Comparison of ENCODE assay signal across 13 cellular contexts in the genomic region with DNA sequence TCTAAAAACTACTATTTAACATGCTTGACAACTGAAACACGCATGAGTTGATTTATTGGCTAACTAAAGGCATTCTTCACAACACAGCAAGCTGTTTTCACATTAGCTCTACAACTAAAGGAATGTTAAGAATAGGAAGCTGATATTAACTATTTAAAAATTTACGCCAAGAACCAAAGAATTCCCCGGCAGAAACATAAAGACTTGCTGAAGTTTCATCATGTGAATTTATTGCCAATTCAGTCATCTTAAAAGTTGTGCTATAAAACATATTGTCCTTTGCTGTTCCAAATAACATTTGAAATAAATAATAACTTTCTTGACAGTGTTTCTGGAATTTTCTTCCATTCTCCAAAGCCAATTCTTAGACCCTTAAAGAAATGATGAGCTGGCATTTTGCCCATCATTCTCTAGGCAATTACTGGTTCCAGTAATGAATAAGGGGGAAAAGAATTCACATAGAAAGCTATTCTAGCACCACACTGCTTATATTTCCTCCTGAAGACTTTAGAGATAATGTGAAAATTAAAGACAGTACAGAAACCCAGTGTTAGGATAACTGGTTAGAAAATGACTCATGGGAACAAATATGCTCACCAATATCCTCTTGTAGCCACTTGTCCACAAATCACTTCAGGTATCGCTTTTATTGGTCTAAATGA.
A peak's percentile ranks its signal among the peaks of the same experiment; 100 is the strongest.
DNase-seq lines count a peak whose midpoint lies in the region; ATAC-seq, FAIRE-seq and TF ChIP-seq lines count a peak whose summit lies in the region.
"Had no signal": no experiment of that assay in that cellular context is flagged by ENCODE, and none has a peak within 500 bp of the region (broad histone marks: within the 10 kb centered on the region; RNA-seq: fewer than 3 reads in every experiment).

No MANE protein-coding gene starts in this region.

- no peak for TF ChIP-seq POLR2A in H1 (IDR thresholded peaks at IDR 0.05; ENCODE audit: control extremely low read depth in 1 of 2, low read depth in 2 of 2, low read length in 2 of 2)

- H4K20me1 ChIP-seq in H1 (replicated peaks in 1 of 2; ENCODE audit: control insufficient read depth in 1 of 2, insufficient read depth in 2 of 2, low read length in 2 of 2) (no peaks in the 10 kb centered on the region), PC-9 (ENCODE audit: insufficient read depth) (peaks cover 7% of the 10 kb centered on the region)

- ATAC-seq in HG02885 (IDR thresholded peaks at IDR 0.05; ENCODE audit: poor library complexity, unreplicated experiment): no peak

- H3K27ac ChIP-seq in H1 (ENCODE audit: low read depth, low read length) (no peak overlapping the region), muscle layer of duodenum (ENCODE audit: low read length) (peak overlapping the region; percentile 26), PC-9 (no peak overlapping the region)

- H4K8ac ChIP-seq in H1 (ENCODE audit: extremely low read depth, insufficient read depth, low read length): no peak overlapping the region

- H2BK5ac ChIP-seq in H1 (ENCODE audit: low read depth, low read length): no peak overlapping the region

- H4K91ac ChIP-seq in H1 (replicated peaks; ENCODE audit: insufficient read length, low read length): no peak overlapping the region

- H3K79me2 ChIP-seq in H1 (ENCODE audit: control insufficient read depth in 1 of 2, insufficient read depth in 2 of 2, low read length in 2 of 2) (peaks cover 0 to 43% of the 10 kb centered on the region in 2 experiments; a peak in 2 of 4 replicates), PC-9 (ENCODE audit: low read depth) (0 out of 2 replicates have a peak, but pooled peaks cover 15% of the 10 kb centered on the region)

- no peak for TF ChIP-seq EP300 in H1 (IDR thresholded peaks at IDR 0.05; ENCODE audit: borderline replicate concordance in 1 of 2, low read depth in 2 of 2, low read length in 2 of 2)

- H3K36me3 ChIP-seq in H1 (ENCODE audit: control insufficient read depth in 2 of 4, insufficient read depth in 4 of 4, low read length in 3 of 4) (no peaks in the 10 kb centered on the region), muscle layer of duodenum (ENCODE audit: control insufficient read depth in 1 of 2, insufficient read depth in 2 of 2, low read length in 2 of 2) (no peaks in the 10 kb centered on the region), PC-9 (ENCODE audit: low read depth) (no peaks in the 10 kb centered on the region)

- POLR2A ChIA-PET in H1 (lab: Charles Lee; ENCODE audit: partially characterized antibody): no interaction called here
- POLR2A ChIA-PET in PC-9 (lab: Charles Lee; ENCODE audit: unreplicated experiment): interaction anchor here (0.5 to 0.9 kb wide), 3 partner anchors 55 to 174 kb away, joined by 3 to 5 read pairs (median 4); no protein-coding TSS in a partner anchor

- intact Hi-C loops in PC-9 (cut with micrococcal nuclease; ENCODE audit: unreplicated experiment): no loop called here

- no peak overlapping the region for H3K4me3 ChIP-seq in H1 (ENCODE audit: extremely low read depth in 1 of 4, insufficient read depth in 2 of 4, low read depth in 3 of 4, low read length in 4 of 4)
- H3K4me3 ChIP-seq in muscle layer of duodenum (ENCODE audit: low read depth in 1 of 2, low read length in 2 of 2): no peak overlapping the region
- H3K4me3 ChIP-seq in PC-9: no peak overlapping the region

- CTCF ChIA-PET in H1 (lab: Charles Lee; ENCODE audit: partially characterized antibody) (interaction anchor here (1.1 kb wide), 1 partner anchor 11 kb away, joined by 5 read pairs; no protein-coding TSS in a partner anchor), PC-9 (lab: Charles Lee) (no interaction called here)

- H2BK20ac ChIP-seq in H1 (ENCODE audit: low read length): no peak overlapping the region

- H3K79me1 ChIP-seq in H1 (ENCODE audit: low read depth, low read length): no peaks in the 10 kb centered on the region

- no TSS peak for BruUV-seq in PC-9 (replicated peaks; lab: Mats Ljungman, UMichigan)

- 94% methylated on average over 4 of the region's 4 CpGs; no CpG with 5 or more reads in 1 of the 2 experiments for WGBS in H1 (ENCODE audit: extremely low coverage in 1 of 2, insufficient coverage in 1 of 2, insufficient read length in 1 of 2, insufficient replicate concordance in 2 of 2, low coverage in 1 of 2, low lambda C conversion rate in 2 of 2, missing lambda C conversion rate in 1 of 2), 2 experiments

- no peaks in the 10 kb centered on the region for H3K9me2 ChIP-seq in PC-9 (ENCODE audit: insufficient read depth)

- H3K4me2 ChIP-seq in H1 (ENCODE audit: insufficient read depth in 1 of 2, low read depth in 2 of 2, low read length in 2 of 2): no peak overlapping the region
- no peak overlapping the region for H3K4me2 ChIP-seq in PC-9

- H2BK120ac ChIP-seq in H1 (replicated peaks; ENCODE audit: low read depth, low read length): no peak overlapping the region

- H3K23ac ChIP-seq in H1 (ENCODE audit: insufficient read length): no peak overlapping the region

- TF ChIP-seq RAD21 in H1 (IDR thresholded peaks at IDR 0.05 in 1 of 2, conservative IDR thresholded peaks at IDR 0.05 in 1 of 2; ENCODE audit: low read depth in 2 of 2, low read length in 2 of 2): no peak

- FAIRE-seq in H1 (lab: Jason Lieb, UNC): no peak

- H3K14ac ChIP-seq in H1 (ENCODE audit: insufficient read length): no peak overlapping the region

- DNase-seq in EH (ENCODE audit: low read depth) (peak; percentile 79), NCI-H226 (peak; percentile 54), H1 (ENCODE audit: low read depth in 1 of 2, low spot score in 2 of 2) (no peak), PC-9 (no peak), NCI-H69 (lab: John Stamatoyannopoulos, UW) (no peak), NOMO-1 (lab: John Stamatoyannopoulos, UW; ENCODE audit: unreplicated experiment in 2 of 2) (no peak)
- DNase-seq: activated T-cell treated with anti-CD3 and anti-CD28 coated beads, Interleukin-2, amount 50 U/mL, for 1 hour; aorta; CD4-positive, alpha-beta T cell; NCI-H1436; NCI-H82 had no signal

- no peaks in the 10 kb centered on the region for H3K27me3 ChIP-seq in H1 (replicated peaks in 1 of 4; ENCODE audit: control insufficient read depth in 3 of 4, extremely low read depth in 1 of 4, insufficient read depth in 3 of 4, low read length in 3 of 4)
- H3K27me3 ChIP-seq in muscle layer of duodenum (ENCODE audit: low read depth, low read length): no peaks in the 10 kb centered on the region
- H3K27me3 ChIP-seq in PC-9 (ENCODE audit: insufficient read depth, low read depth): no peaks in the 10 kb centered on the region

- no peak overlapping the region for H3K4ac ChIP-seq in H1 (replicated peaks; ENCODE audit: insufficient read length, low read depth, low read length)

- H3F3A ChIP-seq in PC-9 (ENCODE audit: insufficient read depth, low read depth): peaks cover 15% of the 10 kb centered on the region; the same call in 1 of the 2 replicates

- H3K18ac ChIP-seq in H1 (ENCODE audit: extremely low read depth, low read length): no peak overlapping the region

- no peak overlapping the region for H4K5ac ChIP-seq in H1 (ENCODE audit: insufficient read length, low read depth, low read length)

- no peak overlapping the region for H2AK5ac ChIP-seq in H1 (ENCODE audit: low read depth, low read length)

- no peak overlapping the region for H3K56ac ChIP-seq in H1 (replicated peaks; ENCODE audit: insufficient read length, low read depth, low read length)

- no peak overlapping the region for H2BK15ac ChIP-seq in H1 (ENCODE audit: low read length)

- H2BK12ac ChIP-seq in H1 (ENCODE audit: low read depth, low read length): no peak overlapping the region

- H3K9me3 ChIP-seq in H1 (ENCODE audit: insufficient read depth in 2 of 2, low read depth in 1 of 2, low read length in 1 of 2): no peaks in the 10 kb centered on the region
- no peaks in the 10 kb centered on the region for H3K9me3 ChIP-seq in muscle layer of duodenum (ENCODE audit: control insufficient read depth in 1 of 2, low read length in 2 of 2)
- H3K9me3 ChIP-seq in PC-9 (ENCODE audit: insufficient read depth, low read depth): no peaks in the 10 kb centered on the region

- H2AFZ ChIP-seq in H1 (ENCODE audit: low read length) (no peak overlapping the region), PC-9 (no peak overlapping the region)

- H3K23me2 ChIP-seq in H1 (ENCODE audit: low read depth, low read length): no peaks in the 10 kb centered on the region

- H3K9ac ChIP-seq in H1 (replicated peaks in 1 of 4; ENCODE audit: extremely low read depth in 1 of 4, low read depth in 3 of 4, low read length in 3 of 4): no peak overlapping the region

- TF ChIP-seq CTCF in H1 (IDR thresholded peaks at IDR 0.05; ENCODE audit: control extremely low read depth in 1 of 3, insufficient read depth in 1 of 3, low read depth in 1 of 3, low read length in 3 of 3): no peak
- TF ChIP-seq CTCF in PC-9 (conservative IDR thresholded peaks at IDR 0.05): no peak

- H3K4me1 ChIP-seq in H1 (replicated peaks in 1 of 4; ENCODE audit: control insufficient read depth in 3 of 4, insufficient read depth in 4 of 4, low read length in 3 of 4) (peaks cover 0 to 18% (median 3%) of the 10 kb centered on the region in 4 experiments; a peak in 4 of 7 replicates), muscle layer of duodenum (ENCODE audit: control insufficient read depth in 1 of 2, insufficient read depth in 2 of 2, low read length in 2 of 2) (peaks cover 0 to 4% of the 10 kb centered on the region in 2 donors), PC-9 (replicated peaks; ENCODE audit: insufficient read depth) (peaks cover 8% of the 10 kb centered on the region)

TF ChIP-seq in H1, 55 proteins besides CTCF, POLR2A, EP300 and RAD21:
- TF ChIP-seq CEBPB (IDR thresholded peaks at IDR 0.05; ENCODE audit: low read depth, low read length) (no peak), MAFK (IDR thresholded peaks at IDR 0.05; ENCODE audit: low read depth, low read length) (peak; percentile 72; the same call in 1 of the 2 replicates)

Comparison
In these comparisons a context has a peak if more than half of its experiments do, and no peak if none do; other contexts are left out.
1. DNase-seq: peak in EH (single experiment) and NCI-H226 (single experiment); none in H1 (0 of 2), PC-9 (0 of 2), NCI-H69 (single experiment) and NOMO-1 (0 of 2).